ENCODE assay signal across 8 cellular contexts in the genomic region with DNA sequence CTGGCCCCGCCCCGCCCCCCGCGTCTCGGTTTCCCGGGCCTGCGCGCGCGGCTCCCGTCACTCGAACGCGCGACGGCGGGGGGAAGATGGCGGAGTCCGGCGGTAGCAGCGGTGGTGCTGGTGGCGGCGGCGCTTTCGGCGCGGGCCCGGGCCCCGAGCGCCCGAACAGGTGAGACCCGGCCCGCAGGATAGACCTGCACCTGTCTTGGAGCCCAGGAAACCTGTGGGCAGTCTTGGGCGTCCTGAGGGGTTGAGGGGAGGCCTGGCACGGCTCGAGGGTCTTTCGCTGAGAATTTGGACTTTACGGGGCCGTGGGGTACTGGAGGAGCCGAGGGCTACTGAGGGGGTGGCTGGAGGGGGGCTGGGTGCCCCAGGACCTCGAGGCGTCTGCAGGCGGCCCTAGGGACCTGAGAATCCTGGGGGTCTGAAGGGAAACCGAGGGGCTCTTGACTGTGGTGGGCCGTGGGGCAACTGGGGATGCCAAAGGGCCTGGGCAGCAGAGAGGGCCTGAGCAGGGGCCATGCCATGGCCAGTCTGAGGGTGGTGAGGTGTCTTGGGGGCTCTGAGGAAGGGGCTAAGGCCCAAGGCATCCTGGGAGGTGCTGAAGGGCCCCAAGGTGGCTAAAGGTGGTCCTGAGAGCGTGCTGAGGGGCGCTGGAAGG. TPM values are rescaled to one million over a fixed set of nuclear protein-coding genes. Genes with fewer than 3 reads are reported as not detected.
DNase-seq lines count a peak whose midpoint lies in the region; ATAC-seq and TF ChIP-seq lines count a peak whose summit lies in the region.

A gene with protein sequence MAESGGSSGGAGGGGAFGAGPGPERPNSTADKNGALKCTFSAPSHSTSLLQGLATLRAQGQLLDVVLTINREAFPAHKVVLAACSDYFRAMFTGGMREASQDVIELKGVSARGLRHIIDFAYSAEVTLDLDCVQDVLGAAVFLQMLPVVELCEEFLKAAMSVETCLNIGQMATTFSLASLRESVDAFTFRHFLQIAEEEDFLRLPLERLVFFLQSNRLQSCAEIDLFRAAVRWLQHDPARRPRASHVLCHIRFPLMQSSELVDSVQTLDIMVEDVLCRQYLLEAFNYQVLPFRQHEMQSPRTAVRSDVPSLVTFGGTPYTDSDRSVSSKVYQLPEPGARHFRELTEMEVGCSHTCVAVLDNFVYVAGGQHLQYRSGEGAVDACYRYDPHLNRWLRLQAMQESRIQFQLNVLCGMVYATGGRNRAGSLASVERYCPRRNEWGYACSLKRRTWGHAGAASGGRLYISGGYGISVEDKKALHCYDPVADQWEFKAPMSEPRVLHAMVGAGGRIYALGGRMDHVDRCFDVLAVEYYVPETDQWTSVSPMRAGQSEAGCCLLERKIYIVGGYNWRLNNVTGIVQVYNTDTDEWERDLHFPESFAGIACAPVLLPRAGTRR (plus strand): TSS at position 60 of the 661 bp plus-strand sequence. CDS start 27 bp downstream, at position 87.

- H3K36me3 ChIP-seq in SJSA1: no peaks in the 10 kb centered on the region

- no peak for ATAC-seq in HG03571 (IDR thresholded peaks at IDR 0.05; ENCODE audit: unreplicated experiment)
- no peak for ATAC-seq in HG03196 (IDR thresholded peaks at IDR 0.05; ENCODE audit: unreplicated experiment)
- no peak for ATAC-seq in HG03159 (IDR thresholded peaks at IDR 0.05; ENCODE audit: unreplicated experiment)

- peaks cover 3% of the 10 kb centered on the region; the same call in 1 of the 2 replicates for H3K4me1 ChIP-seq in SJSA1 (replicated peaks)

- TF ChIP-seq CTCF in fibroblast of mammary gland (conservative IDR thresholded peaks at IDR 0.05; ENCODE audit: control insufficient read depth, insufficient read depth, low read depth, low read length) (no peak), retinal pigment epithelial cell (conservative IDR thresholded peaks at IDR 0.05; ENCODE audit: low read depth, low read length) (no peak)

- DNase-seq in SJSA1 (ENCODE audit: low read depth in 1 of 2, low spot score in 2 of 2): no peak
- DNase-seq in fibroblast of mammary gland (ENCODE audit: low read depth): no peak
- no peak for DNase-seq in retinal pigment epithelial cell (ENCODE audit: low read depth)
- DNase-seq in GM19238 (ENCODE audit: insufficient read length, low spot score): no peak

- H3K27ac ChIP-seq in SJSA1: no peak within 1 kb of the TSS

- 0 out of 2 replicates have a peak, but pooled peaks cover 8% of the 10 kb centered on the region for H3K27me3 ChIP-seq in SJSA1 (replicated peaks)

- no peaks in the 10 kb centered on the region for H3K9me3 ChIP-seq in SJSA1 (replicated peaks)

- TF ChIP-seq POLR2A in GM15510 (IDR thresholded peaks at IDR 0.05; ENCODE audit: borderline replicate concordance, extremely low read depth, insufficient read length): peak; percentile 73

- H3K4me3 ChIP-seq in SJSA1: peak within 1 kb of the TSS; percentile 66
- peak within 1 kb of the TSS; percentile 67 for H3K4me3 ChIP-seq in fibroblast of mammary gland (ENCODE audit: control insufficient read depth, low read depth, low read length)
- H3K4me3 ChIP-seq in retinal pigment epithelial cell (ENCODE audit: low read length): peak within 1 kb of the TSS; percentile 78

RNA-seq across cellular contexts. Expression of the gene that starts here (rescaled TPM):
- total RNA-seq in SJSA1 (2014; rRNA removed; shearing (Covaris generic)): 3.3 and 5.8 TPM in 2 replicates
